Comparison of ENCODE assay signal across 10 cellular contexts in genomic region chr20:45345104-45345936, GRCh38. TPM values are rescaled to one million over a fixed set of nuclear protein-coding genes. Genes with fewer than 3 reads are reported as not detected.
DNase-seq lines count a peak whose midpoint lies in the region; ATAC-seq and TF ChIP-seq lines count a peak whose summit lies in the region.
"Had no signal": no experiment of that assay in that cellular context is flagged by ENCODE, and none has a peak within 500 bp of the region (broad histone marks: within the 10 kb centered on the region; RNA-seq: fewer than 3 reads in every experiment).

No MANE protein-coding gene starts in this region.

- H3K4me3 ChIP-seq in adrenal gland: no peak overlapping the region

- intact Hi-C loops in adrenal gland (cut with DNase I): no loop called here

- peak overlapping the region; percentile 62 for H3K27ac Mint-ChIP-seq in T-helper 1 cell treated with Interleukin-12 subunit alpha and Interleukin-12 subunit beta and Interleukin-4 antibody, amounts not matched to agents 30 μg/mL and 1 μg/mL, for 36 hours

- ATAC-seq in GM19351 (IDR thresholded peaks at IDR 0.05; ENCODE audit: unreplicated experiment): no peak

- H3K27ac ChIP-seq in adrenal gland: peak overlapping the region; percentile 63 to 98 (median 94)
- H3K27ac ChIP-seq in layer of hippocampus (ENCODE audit: low read depth, low read length): peak overlapping the region; percentile 77
- H3K27ac ChIP-seq in temporal lobe (ENCODE audit: low read depth, low read length): peak overlapping the region; percentile 0

- WGBS in adrenal gland, 4 donors: 66 to 82% (median 72%) methylated on average over 9 of the region's 9 CpGs

- peaks cover 61% of the 10 kb centered on the region for H3K4me1 Mint-ChIP-seq in T-helper 1 cell treated with Interleukin-12 subunit alpha and Interleukin-12 subunit beta and Interleukin-4 antibody, amounts not matched to agents 30 μg/mL and 1 μg/mL, for 36 hours (ENCODE audit: low read depth)

- TF ChIP-seq CTCF in adrenal gland (IDR thresholded peaks at IDR 0.05): no peak

- H3K9me3 Mint-ChIP-seq in T-helper 1 cell treated with Interleukin-12 subunit alpha and Interleukin-12 subunit beta and Interleukin-4 antibody, amounts not matched to agents 30 μg/mL and 1 μg/mL, for 36 hours: no peaks in the 10 kb centered on the region

- H3K27me3 Mint-ChIP-seq in T-helper 1 cell treated with Interleukin-12 subunit alpha and Interleukin-12 subunit beta and Interleukin-4 antibody, amounts not matched to agents 30 μg/mL and 1 μg/mL, for 36 hours (ENCODE audit: low read depth): no peaks in the 10 kb centered on the region

- H3K4me1 ChIP-seq in adrenal gland (replicated peaks in 1 of 2): peaks cover 67 to 72% of the 10 kb centered on the region in 2 donors

- DNase-seq in T-helper 1 cell (no peak), adrenal gland (peak in 1 of 7 donors; percentile 39), D341Med (ENCODE audit: low spot score) (no peak), NCI-H446 (lab: John Stamatoyannopoulos, UW) (no peak)
- DNase-seq: GOT3 had no signal

- H3K27me3 ChIP-seq in adrenal gland: no peaks in the 10 kb centered on the region
- H3K27me3 ChIP-seq in layer of hippocampus (ENCODE audit: control insufficient read depth, insufficient read depth, low read length): no peaks in the 10 kb centered on the region

- H3K9me3 ChIP-seq in adrenal gland (replicated peaks in 1 of 3): no peaks in the 10 kb centered on the region

- peak overlapping the region; percentile 95 for H3K4me3 Mint-ChIP-seq in T-helper 1 cell treated with Interleukin-12 subunit alpha and Interleukin-12 subunit beta and Interleukin-4 antibody, amounts not matched to agents 30 μg/mL and 1 μg/mL, for 36 hours

- no peaks in the 10 kb centered on the region for H3K36me3 ChIP-seq in adrenal gland (replicated peaks in 1 of 2)

- TF ChIP-seq POLR2A in adrenal gland (IDR thresholded peaks at IDR 0.05): no peak

- H3K36me3 Mint-ChIP-seq in T-helper 1 cell treated with Interleukin-12 subunit alpha and Interleukin-12 subunit beta and Interleukin-4 antibody, amounts not matched to agents 30 μg/mL and 1 μg/mL, for 36 hours (ENCODE audit: low read depth): peaks cover 11% of the 10 kb centered on the region

RNA-seq across cellular contexts. Expression of gene SDC4, which starts 2.9 kb away (rescaled TPM):
- total RNA-seq in adrenal gland (100 to 1,000 TPM in 2 of 8 donors, 10 to 100 TPM in 6; 66.9 to 128 (median 84.7) TPM), temporal lobe (0.98 TPM)
- polyA plus RNA-seq in adrenal gland: 10 to 100 TPM; 48.7 to 64.9 (median 55.3) TPM

RNA-seq across cellular contexts. Expression of gene SYS1, which starts 17.6 kb away (rescaled TPM):
- total RNA-seq in adrenal gland (10 to 100 TPM; 25.6 to 83.2 (median 38.4) TPM), temporal lobe (18.7 TPM)
- 10 to 100 TPM; 16.0 to 25.7 (median 17.7) TPM for polyA plus RNA-seq in adrenal gland

RNA-seq across cellular contexts. Expression of gene TP53TG5, which starts 32.8 kb away (rescaled TPM):
- total RNA-seq in adrenal gland (under 1 TPM in 3 of 8 donors, not detected in 5; 0.24 to 0.78 (median 0.65) TPM), temporal lobe (not detected)
- polyA plus RNA-seq in adrenal gland: under 1 TPM in 1 of 3 donors, not detected in 2; 0.33 TPM
- total RNA-seq: RPMI7951 had no signal

RNA-seq across cellular contexts. Expression of gene MATN4, which starts 37.2 kb away (rescaled TPM):
- total RNA-seq in adrenal gland: under 1 TPM in 1 of 8 donors, not detected in 7; 0.15 TPM
- polyA plus RNA-seq in adrenal gland: under 1 TPM in 2 of 3 donors, not detected in 1; 0.16 to 0.37 TPM
- not detected for total RNA-seq in temporal lobe
- total RNA-seq: RPMI7951 had no signal

RNA-seq across cellular contexts. Expression of gene RBPJL, which starts 38.7 kb away (rescaled TPM):
- total RNA-seq in adrenal gland (not detected), temporal lobe (not detected)
- polyA plus RNA-seq in adrenal gland: under 1 TPM in 1 of 3 donors, not detected in 2; 0.03 TPM
- total RNA-seq: RPMI7951 had no signal

Comparison
In these comparisons a context has a peak if more than half of its experiments do, and no peak if none do; other contexts are left out.
1. H3K27ac ChIP-seq: peak in every context shown above with its lines; median percentile 94 in adrenal gland; 77 in layer of hippocampus; 0 in temporal lobe.
2. RNA of gene SDC4, which starts 2.9 kb away (total RNA-seq): 66.9 to 128 TPM in adrenal gland; 0.98 TPM in temporal lobe (single experiment); every median in the first group is over 10 times any median in the second.